In genomic region chr6:137709424-137710281, GRCh38 we compare ENCODE assay signal across 12 cellular contexts.
DNase-seq lines count a peak whose midpoint lies in the region; ATAC-seq and TF ChIP-seq lines count a peak whose summit lies in the region.
"Had no signal": no experiment of that assay in that cellular context is flagged by ENCODE, and none has a peak within 500 bp of the region (broad histone marks: within the 10 kb centered on the region; RNA-seq: fewer than 3 reads in every experiment).

No MANE protein-coding gene starts in this region.

- CTCF ChIA-PET in activated CD8-positive, alpha-beta memory T cell treated with anti-CD3 and anti-CD28 coated beads, Interleukin-2, amount 10 ng/mL, durations not matched to agents 7 days and 5 days (lab: Charles Lee): interaction anchor here (0.6 to 3.5 kb wide), 13 partner anchors 9 to 294 kb away, joined by 3 to 54 read pairs (median 7); partner anchors contain the start of gene TNFAIP3

- H2AFZ ChIP-seq in smooth muscle cell (ENCODE audit: low read depth): no peak overlapping the region

- TF ChIP-seq CTCF in choroid plexus epithelial cell (conservative IDR thresholded peaks at IDR 0.05; ENCODE audit: low read depth, low read length): peak; percentile 12
- no peak for TF ChIP-seq CTCF in smooth muscle cell (IDR thresholded peaks at IDR 0.05; ENCODE audit: borderline replicate concordance, insufficient read depth, poor library complexity, severe bottlenecking)

- no peak overlapping the region for H3K4me2 ChIP-seq in smooth muscle cell

- H4K20me1 ChIP-seq in smooth muscle cell (ENCODE audit: low read depth): no peaks in the 10 kb centered on the region

- H3K36me3 Mint-ChIP-seq in activated CD8-positive, alpha-beta memory T cell treated with anti-CD3 and anti-CD28 coated beads, Interleukin-2, amount 10 ng/mL, durations not matched to agents 7 days and 5 days: peaks cover 24% of the 10 kb centered on the region
- peaks cover 8% of the 10 kb centered on the region for H3K36me3 Mint-ChIP-seq in T-helper 2 cell treated with Interferon-gamma antibody and Interleukin-4, amounts not matched to agents 5 μg/mL and 100 μg/mL, for 36 hours (ENCODE audit: low read depth)
- H3K36me3 Mint-ChIP-seq: stimulated activated naive B cell treated with anti-CD40 and anti-IgM and Interleukin-4, amounts not matched to agents 10 μg/mL and 1 μg/mL and 100 μg/mL, for 72 hours had no signal

- no peak overlapping the region for H3K4me3 Mint-ChIP-seq in activated CD8-positive, alpha-beta memory T cell treated with anti-CD3 and anti-CD28 coated beads, Interleukin-2, amount 10 ng/mL, durations not matched to agents 7 days and 5 days
- H3K4me3 Mint-ChIP-seq in T-helper 2 cell treated with Interferon-gamma antibody and Interleukin-4, amounts not matched to agents 5 μg/mL and 100 μg/mL, for 36 hours: no peak overlapping the region
- H3K4me3 Mint-ChIP-seq: stimulated activated naive B cell treated with anti-CD40 and anti-IgM and Interleukin-4, amounts not matched to agents 10 μg/mL and 1 μg/mL and 100 μg/mL, for 72 hours had no signal

- no peaks in the 10 kb centered on the region for H3F3A ChIP-seq in smooth muscle cell (ENCODE audit: low read depth)

- ATAC-seq in activated CD8-positive, alpha-beta memory T cell treated with anti-CD3 and anti-CD28 coated beads, Interleukin-2, amount 10 ng/mL, durations not matched to agents 7 days and 5 days: no peak
- ATAC-seq in HG02642 (IDR thresholded peaks at IDR 0.05; ENCODE audit: poor library complexity, unreplicated experiment): no peak

- no peaks in the 10 kb centered on the region for H3K4me1 ChIP-seq in smooth muscle cell (ENCODE audit: low read depth)

- H3K27ac Mint-ChIP-seq in activated CD8-positive, alpha-beta memory T cell treated with anti-CD3 and anti-CD28 coated beads, Interleukin-2, amount 10 ng/mL, durations not matched to agents 7 days and 5 days: peak overlapping the region; percentile 71
- H3K27ac Mint-ChIP-seq in T-helper 2 cell treated with Interferon-gamma antibody and Interleukin-4, amounts not matched to agents 5 μg/mL and 100 μg/mL, for 36 hours: peak overlapping the region; percentile 42

- H3K27me3 Mint-ChIP-seq in activated CD8-positive, alpha-beta memory T cell treated with anti-CD3 and anti-CD28 coated beads, Interleukin-2, amount 10 ng/mL, durations not matched to agents 7 days and 5 days: no peaks in the 10 kb centered on the region
- H3K27me3 Mint-ChIP-seq in T-helper 2 cell treated with Interferon-gamma antibody and Interleukin-4, amounts not matched to agents 5 μg/mL and 100 μg/mL, for 36 hours (ENCODE audit: low read depth): no peaks in the 10 kb centered on the region
- H3K27me3 Mint-ChIP-seq: stimulated activated naive B cell treated with anti-CD40 and anti-IgM and Interleukin-4, amounts not matched to agents 10 μg/mL and 1 μg/mL and 100 μg/mL, for 72 hours had no signal

- no peaks in the 10 kb centered on the region for H3K79me2 ChIP-seq in smooth muscle cell (ENCODE audit: low read depth)

- H3K9me3 Mint-ChIP-seq in activated CD8-positive, alpha-beta memory T cell treated with anti-CD3 and anti-CD28 coated beads, Interleukin-2, amount 10 ng/mL, durations not matched to agents 7 days and 5 days (ENCODE audit: low read depth): peaks cover 11% of the 10 kb centered on the region
- peaks cover 14% of the 10 kb centered on the region for H3K9me3 Mint-ChIP-seq in T-helper 2 cell treated with Interferon-gamma antibody and Interleukin-4, amounts not matched to agents 5 μg/mL and 100 μg/mL, for 36 hours
- H3K9me3 Mint-ChIP-seq: stimulated activated naive B cell treated with anti-CD40 and anti-IgM and Interleukin-4, amounts not matched to agents 10 μg/mL and 1 μg/mL and 100 μg/mL, for 72 hours had no signal

- peaks cover 76% of the 10 kb centered on the region for H3K4me1 Mint-ChIP-seq in activated CD8-positive, alpha-beta memory T cell treated with anti-CD3 and anti-CD28 coated beads, Interleukin-2, amount 10 ng/mL, durations not matched to agents 7 days and 5 days
- H3K4me1 Mint-ChIP-seq in T-helper 2 cell treated with Interferon-gamma antibody and Interleukin-4, amounts not matched to agents 5 μg/mL and 100 μg/mL, for 36 hours (ENCODE audit: low read depth): peaks cover 64% of the 10 kb centered on the region

- H3K9me3 ChIP-seq in smooth muscle cell (replicated peaks; ENCODE audit: low read depth): no peaks in the 10 kb centered on the region
- H3K9me3 ChIP-seq: colonic mucosa had no signal

- H3K27ac ChIP-seq in smooth muscle cell (ENCODE audit: low read depth): peak overlapping the region; percentile 40
- H3K27ac ChIP-seq: colonic mucosa had no signal

- no peak for DNase-seq in activated CD8-positive, alpha-beta memory T cell treated with anti-CD3 and anti-CD28 coated beads, Interleukin-2, amount 10 ng/mL, durations not matched to agents 7 days and 5 days
- DNase-seq in activated CD8-positive, alpha-beta memory T cell treated with anti-CD3 and anti-CD28 coated beads, Interleukin-2, amount 50 U/mL, for 4 hours: no peak
- DNase-seq in T-helper 2 cell treated with Interferon-gamma antibody and Interleukin-4, amounts not matched to agents 5 μg/mL and 100 μg/mL, for 36 hours (ENCODE audit: low spot score): peak; percentile 68
- peak; percentile 62 for DNase-seq in choroid plexus epithelial cell (ENCODE audit: low read depth)
- no peak for DNase-seq in smooth muscle cell (lab: John Stamatoyannopoulos, UW; ENCODE audit: unreplicated experiment)
- DNase-seq in NCI-H1436 (lab: John Stamatoyannopoulos, UW): no peak
- no peak for DNase-seq in NAMALWA (ENCODE audit: low spot score)
- DNase-seq: hypothalamus; stimulated activated naive B cell treated with anti-CD40 and anti-IgM and Interleukin-4, amounts not matched to agents 10 μg/mL and 1 μg/mL and 100 μg/mL, for 72 hours had no signal

- 86% methylated on average over 7 of the region's 7 CpGs for WGBS in smooth muscle cell (ENCODE audit: low lambda C conversion rate)

- no peak overlapping the region for H3K9ac ChIP-seq in smooth muscle cell (ENCODE audit: low read depth)

- H3K36me3 ChIP-seq in smooth muscle cell (ENCODE audit: low read depth): no peaks in the 10 kb centered on the region
- H3K36me3 ChIP-seq: colonic mucosa had no signal

- no peak overlapping the region for H3K4me3 ChIP-seq in choroid plexus epithelial cell (ENCODE audit: low read depth, low read length)
- H3K4me3 ChIP-seq in smooth muscle cell: no peak overlapping the region
- H3K4me3 ChIP-seq: colonic mucosa, skin epidermis had no signal

- no peaks in the 10 kb centered on the region for H3K27me3 ChIP-seq in smooth muscle cell (ENCODE audit: low read depth)
- H3K27me3 ChIP-seq: colonic mucosa had no signal

Comparison
In these comparisons a context has a peak if more than half of its experiments do, and no peak if none do; other contexts are left out.
1. DNase-seq: peak in T-helper 2 cell treated with Interferon-gamma antibody and Interleukin-4, amounts not matched to agents 5 μg/mL and 100 μg/mL, for 36 hours (single experiment) and choroid plexus epithelial cell (single experiment); none in activated CD8-positive, alpha-beta memory T cell treated with anti-CD3 and anti-CD28 coated beads, Interleukin-2, amount 10 ng/mL, durations not matched to agents 7 days and 5 days (single experiment), activated CD8-positive, alpha-beta memory T cell treated with anti-CD3 and anti-CD28 coated beads, Interleukin-2, amount 50 U/mL, for 4 hours (single experiment), smooth muscle cell (single experiment), NCI-H1436 (single experiment) and NAMALWA (single experiment).